ENCODE assay signal across 9 cellular contexts in the genomic region with DNA sequence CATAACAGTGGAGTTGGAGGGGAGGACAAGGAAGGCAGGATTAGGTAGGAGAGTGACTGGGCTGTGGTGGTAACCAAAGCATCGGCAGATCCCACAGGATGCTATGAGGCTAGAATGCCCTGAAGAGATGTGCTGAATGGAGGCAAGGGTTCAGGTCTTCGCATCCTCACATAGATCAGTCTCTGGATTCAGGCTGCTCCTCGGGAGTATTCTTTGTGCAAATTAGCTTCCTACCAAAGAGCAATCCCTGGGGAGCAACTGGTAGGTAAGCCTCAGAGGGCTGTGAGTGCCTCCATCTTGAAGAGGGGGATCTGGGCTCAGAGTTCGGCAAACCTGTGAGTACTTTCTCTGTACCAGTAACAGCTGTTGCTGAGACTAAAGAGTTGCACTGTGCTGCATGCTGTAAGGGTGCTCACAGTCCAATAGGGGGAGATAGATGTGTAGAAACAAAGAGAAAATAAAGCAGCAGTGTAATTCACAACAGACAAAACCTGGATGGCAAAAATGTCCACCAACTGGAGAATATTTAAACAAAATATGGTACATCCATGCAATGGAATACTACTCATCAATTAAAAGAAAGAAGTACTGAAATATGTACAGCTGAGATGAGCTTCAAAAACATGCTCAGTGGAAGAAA.
DNase-seq lines count a peak whose midpoint lies in the region; ATAC-seq and TF ChIP-seq lines count a peak whose summit lies in the region.
"Had no signal": no experiment of that assay in that cellular context is flagged by ENCODE, and none has a peak within 500 bp of the region (broad histone marks: within the 10 kb centered on the region; RNA-seq: fewer than 3 reads in every experiment).

No MANE protein-coding gene starts in this region.

- H3K27me3 ChIP-seq in heart right ventricle, result peaks cover 0 to 4% (median 0%) of the 10 kb centered on the region in 7 donors
- H3K27me3 ChIP-seq in esophagus squamous epithelium, result no peaks in the 10 kb centered on the region
- no peaks in the 10 kb centered on the region for H3K27me3 ChIP-seq in upper lobe of right lung

- 79 to 81% methylated on average over 4 of the region's 4 CpGs for WGBS in heart right ventricle, 2 donors
- WGBS in esophagus squamous epithelium, 2 donors, result 73 to 91% methylated on average over 4 of the region's 4 CpGs

- H3K4me1 ChIP-seq in heart right ventricle (no peaks in the 10 kb centered on the region), esophagus squamous epithelium (peaks cover 0 to 1% (median 0%) of the 10 kb centered on the region in 3 donors), upper lobe of right lung (no peaks in the 10 kb centered on the region)

- no peak for DNase-seq in heart right ventricle
- DNase-seq in Right ventricle myocardium superior, result no peak
- peak; percentile 78 for DNase-seq in NCI-H748 treated with DMSO at 0.1 percent for 48 hours (lab: John Stamatoyannopoulos, UW)
- no peak for DNase-seq in esophagus squamous epithelium (lab: John Stamatoyannopoulos, UW)
- DNase-seq in upper lobe of right lung, result no peak
- DNase-seq in hippocampal formation (lab: John Stamatoyannopoulos, UW), result no peak
- DNase-seq in NK-92 treated with Interleukin-12 subunit alpha and Interleukin-12 subunit beta, amount 100 ng/mL, for 24 hours (lab: John Stamatoyannopoulos, UW), result no peak
- DNase-seq in GM19240 (ENCODE audit: insufficient read length, low spot score), result no peak
- DNase-seq: NCI-H146 had no signal

- TF ChIP-seq CTCF in heart right ventricle (IDR thresholded peaks at IDR 0.05) (peak in 8 of 9 donors; percentile 10 to 53 (median 41)), esophagus squamous epithelium (IDR thresholded peaks at IDR 0.05) (peak in 5 of 6 experiments; percentile 15 to 52 (median 33)), upper lobe of right lung (IDR thresholded peaks at IDR 0.05) (peak; percentile 28)

- H3K36me3 ChIP-seq in heart right ventricle (no peaks in the 10 kb centered on the region), esophagus squamous epithelium (no peaks in the 10 kb centered on the region), upper lobe of right lung (no peaks in the 10 kb centered on the region)

- H3K4me3 ChIP-seq in heart right ventricle (no peak overlapping the region), esophagus squamous epithelium (no peak overlapping the region), upper lobe of right lung (no peak overlapping the region)

- H3K9me3 ChIP-seq in heart right ventricle, result no peaks in the 10 kb centered on the region
- H3K9me3 ChIP-seq in esophagus squamous epithelium, result no peaks in the 10 kb centered on the region
- H3K9me3 ChIP-seq in upper lobe of right lung, result no peaks in the 10 kb centered on the region

- ATAC-seq in heart right ventricle (peak in 2 of 8 donors; percentile 35 to 71), Right ventricle myocardium superior (ENCODE audit: poor library complexity) (no peak), upper lobe of right lung (no peak)

- H3K27ac ChIP-seq in heart right ventricle (no peak overlapping the region), esophagus squamous epithelium (no peak overlapping the region), upper lobe of right lung (no peak overlapping the region)

- intact Hi-C loops in heart right ventricle (cut with DNase I) (no loop called here), Right ventricle myocardium superior (cut with DNase I) (no loop called here), esophagus squamous epithelium (cut with DNase I) (no loop called here), upper lobe of right lung (cut with DNase I) (no loop called here)

- no peak for TF ChIP-seq POLR2A in esophagus squamous epithelium (IDR thresholded peaks at IDR 0.05)
